ENCODE assay signal across 28 cellular contexts in the genomic region with DNA sequence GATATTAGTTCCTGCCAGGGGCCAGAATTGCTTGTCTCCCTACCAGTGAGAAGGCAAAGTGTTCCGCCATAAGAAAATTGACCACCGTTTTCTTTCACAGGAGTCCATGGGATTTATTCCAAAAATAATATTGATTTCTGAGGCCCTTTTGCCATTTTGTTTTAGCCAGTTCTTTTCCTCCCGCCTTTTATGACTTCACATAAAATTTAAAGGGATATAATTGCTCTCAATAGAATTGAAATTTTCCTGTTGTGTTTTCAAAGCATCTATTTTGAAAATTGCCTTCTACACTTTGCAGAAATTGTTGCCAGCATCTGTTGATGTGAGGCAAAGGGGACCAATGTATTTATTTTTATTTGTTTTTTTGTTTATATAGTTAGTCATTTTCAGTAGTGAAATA.
"Had no signal": no experiment of that assay in that cellular context is flagged by ENCODE, and none has a peak within 500 bp of the region (broad histone marks: within the 10 kb centered on the region; RNA-seq: fewer than 3 reads in every experiment).

No MANE protein-coding gene starts in this region.

- ATAC-seq: PC-3, Right ventricle myocardium inferior, SK-N-SH treated with all-trans-retinoic acid at 6 μM for 48 hours, T-cell had no signal

- H3K27me3 ChIP-seq: MG63, SJCRH30 had no signal

- H3K4me1 ChIP-seq: SJCRH30 had no signal

- H3K4me3 ChIP-seq: MG63, SJCRH30, SK-N-MC had no signal

- H3K9me3 ChIP-seq: SJCRH30 had no signal

- H3K27ac ChIP-seq: RWPE1, SJCRH30, SK-N-MC had no signal

- DNase-seq: Kasumi-1, KG1, MG63, NCI-H1048, NCI-H1105 treated with DMSO at 0.1 percent for 48 hours, NCI-H146, NCI-H1694, NCI-H187, NCI-H2029 treated with DMSO at 0.1 percent for 48 hours, NCI-H2081 treated with DMSO at 0.1 percent for 48 hours, NCI-H2107, NCI-H2171, NCI-H226, NCI-H446 treated with DMSO at 0.1 percent for 48 hours, NCI-H510A, NCI-H524, NCI-H526 treated with DMSO at 0.1 percent for 48 hours, NCI-H774, OCI-M1, PC-3, SHP77, SIG-M5, SJCRH30, T-cell had no signal

- H3K36me3 ChIP-seq: MG63, SJCRH30 had no signal
